In genomic region chr3:160486459-160486869, GRCh38 we compare ENCODE assay signal across 7 cellular contexts. TPM values are rescaled to one million over a fixed set of nuclear protein-coding genes. Genes with fewer than 3 reads are reported as not detected.
DNase-seq lines count a peak whose midpoint lies in the region; ATAC-seq and TF ChIP-seq lines count a peak whose summit lies in the region.

No MANE protein-coding gene starts in this region.

- POLR2A ChIA-PET in WTC11 (lab: Charles Lee): no interaction called here

- TF ChIP-seq CTCF in WTC11 (IDR thresholded peaks at IDR 0.05): peak; percentile 46

- DNase-seq in GM03348 (ENCODE audit: low spot score) (peak; percentile 36), NAMALWA (ENCODE audit: low spot score) (peak; percentile 70), WTC11 (ENCODE audit: low spot score) (no peak), immature natural killer cell (peak; percentile 12 to 17 (median 13)), HK-2 (ENCODE audit: unreplicated experiment) (no peak)
- DNase-seq in activated CD8-positive, alpha-beta memory T cell treated with anti-CD3 and anti-CD28 coated beads, Interleukin-2, amount 50 U/mL, for 48 hours: no peak

- CTCF ChIA-PET in WTC11 (lab: Charles Lee): interaction anchor here (1.2 kb wide), 1 partner anchor 37 kb away, joined by 4 read pairs; the partner anchor contains the start of gene TRIM59

- H3K4me3 Mint-ChIP-seq in WTC11: no peak overlapping the region
- peak overlapping the region in 4 of 5 donors; percentile 46 to 82 (median 76) for H3K4me3 Mint-ChIP-seq in immature natural killer cell

- H3K27ac Mint-ChIP-seq in WTC11 (no peak overlapping the region), immature natural killer cell (no peak overlapping the region)

- H3K36me3 Mint-ChIP-seq in WTC11 (no peaks in the 10 kb centered on the region), immature natural killer cell (no peaks in the 10 kb centered on the region)

- H3K9me3 Mint-ChIP-seq in WTC11 (no peaks in the 10 kb centered on the region), immature natural killer cell (no peaks in the 10 kb centered on the region)

- H3K4me1 Mint-ChIP-seq in WTC11: 0 out of 2 replicates have a peak, but pooled peaks cover 6% of the 10 kb centered on the region
- peaks cover 6 to 15% of the 10 kb centered on the region in 2 donors for H3K4me1 Mint-ChIP-seq in immature natural killer cell

- ATAC-seq in WTC11: no peak
- ATAC-seq in GM18858 (IDR thresholded peaks at IDR 0.05; ENCODE audit: unreplicated experiment): no peak

- H3K27me3 Mint-ChIP-seq in WTC11 (ENCODE audit: low read depth) (no peaks in the 10 kb centered on the region), immature natural killer cell (ENCODE audit: low read depth in 3 of 3) (peaks cover 0 to 3% (median 2%) of the 10 kb centered on the region in 3 donors)

TF ChIP-seq in WTC11, 78 proteins besides CTCF, POLR2A, EP300 and RAD21:
- TF ChIP-seq MYBL2 (CRISPR knock-in tag; IDR thresholded peaks at IDR 0.05) (no peak), MLX (CRISPR knock-in tag; IDR thresholded peaks at IDR 0.05) (no peak), TEAD4 (CRISPR knock-in tag; IDR thresholded peaks at IDR 0.05) (no peak), OVOL2 (CRISPR knock-in tag; IDR thresholded peaks at IDR 0.05; ENCODE audit: borderline replicate concordance) (no peak), FOXJ3 (CRISPR knock-in tag; IDR thresholded peaks at IDR 0.05; ENCODE audit: borderline replicate concordance) (no peak), JUN (CRISPR knock-in tag; IDR thresholded peaks at IDR 0.05) (no peak), NR3C1 (CRISPR knock-in tag; conservative IDR thresholded peaks at IDR 0.05; ENCODE audit: low read depth) (no peak), SMAD3 (CRISPR knock-in tag; IDR thresholded peaks at IDR 0.05; ENCODE audit: borderline replicate concordance) (no peak), GABPB1 (CRISPR knock-in tag; IDR thresholded peaks at IDR 0.05) (no peak), ZNF396 (CRISPR knock-in tag; IDR thresholded peaks at IDR 0.05; ENCODE audit: borderline replicate concordance) (no peak), TCF7 (CRISPR knock-in tag; IDR thresholded peaks at IDR 0.05; ENCODE audit: low read depth) (no peak), NFE2L1 (CRISPR knock-in tag; IDR thresholded peaks at IDR 0.05) (no peak), ZNF423 (CRISPR knock-in tag; IDR thresholded peaks at IDR 0.05) (no peak), SOX15 (CRISPR knock-in tag; IDR thresholded peaks at IDR 0.05) (no peak), ZNF671 (CRISPR knock-in tag; IDR thresholded peaks at IDR 0.05) (no peak), AFF4 (CRISPR knock-in tag; IDR thresholded peaks at IDR 0.05; ENCODE audit: borderline replicate concordance) (no peak), IRF1 (CRISPR knock-in tag; IDR thresholded peaks at IDR 0.05) (no peak)
- TF ChIP-seq, protein P1, sequence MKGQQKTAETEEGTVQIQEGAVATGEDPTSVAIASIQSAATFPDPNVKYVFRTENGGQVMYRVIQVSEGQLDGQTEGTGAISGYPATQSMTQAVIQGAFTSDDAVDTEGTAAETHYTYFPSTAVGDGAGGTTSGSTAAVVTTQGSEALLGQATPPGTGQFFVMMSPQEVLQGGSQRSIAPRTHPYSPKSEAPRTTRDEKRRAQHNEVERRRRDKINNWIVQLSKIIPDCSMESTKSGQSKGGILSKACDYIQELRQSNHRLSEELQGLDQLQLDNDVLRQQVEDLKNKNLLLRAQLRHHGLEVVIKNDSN (CRISPR knock-in tag; IDR thresholded peaks at IDR 0.05): no peak
- TF ChIP-seq, protein P2, sequence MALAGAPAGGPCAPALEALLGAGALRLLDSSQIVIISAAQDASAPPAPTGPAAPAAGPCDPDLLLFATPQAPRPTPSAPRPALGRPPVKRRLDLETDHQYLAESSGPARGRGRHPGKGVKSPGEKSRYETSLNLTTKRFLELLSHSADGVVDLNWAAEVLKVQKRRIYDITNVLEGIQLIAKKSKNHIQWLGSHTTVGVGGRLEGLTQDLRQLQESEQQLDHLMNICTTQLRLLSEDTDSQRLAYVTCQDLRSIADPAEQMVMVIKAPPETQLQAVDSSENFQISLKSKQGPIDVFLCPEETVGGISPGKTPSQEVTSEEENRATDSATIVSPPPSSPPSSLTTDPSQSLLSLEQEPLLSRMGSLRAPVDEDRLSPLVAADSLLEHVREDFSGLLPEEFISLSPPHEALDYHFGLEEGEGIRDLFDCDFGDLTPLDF (CRISPR knock-in tag; IDR thresholded peaks at IDR 0.05): no peak
- TF ChIP-seq, protein P3, sequence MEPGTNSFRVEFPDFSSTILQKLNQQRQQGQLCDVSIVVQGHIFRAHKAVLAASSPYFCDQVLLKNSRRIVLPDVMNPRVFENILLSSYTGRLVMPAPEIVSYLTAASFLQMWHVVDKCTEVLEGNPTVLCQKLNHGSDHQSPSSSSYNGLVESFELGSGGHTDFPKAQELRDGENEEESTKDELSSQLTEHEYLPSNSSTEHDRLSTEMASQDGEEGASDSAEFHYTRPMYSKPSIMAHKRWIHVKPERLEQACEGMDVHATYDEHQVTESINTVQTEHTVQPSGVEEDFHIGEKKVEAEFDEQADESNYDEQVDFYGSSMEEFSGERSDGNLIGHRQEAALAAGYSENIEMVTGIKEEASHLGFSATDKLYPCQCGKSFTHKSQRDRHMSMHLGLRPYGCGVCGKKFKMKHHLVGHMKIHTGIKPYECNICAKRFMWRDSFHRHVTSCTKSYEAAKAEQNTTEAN (CRISPR knock-in tag; IDR thresholded peaks at IDR 0.05): no peak

RNA-seq across cellular contexts. Expression of gene TRIM59, which starts 36.9 kb away (rescaled TPM):
- total RNA-seq in WTC11 (2021): 32.4 to 38.5 TPM (median 36.8 TPM) in 3 replicates
- polyA plus RNA-seq in immature natural killer cell: 10 to 100 TPM; 13.1 to 22.6 (median 14.5) TPM

Comparison
In these comparisons a context has a peak if more than half of its experiments do, and no peak if none do; other contexts are left out.
1. DNase-seq: peak in GM03348 (single experiment), NAMALWA (single experiment) and immature natural killer cell (3 of 3); none in WTC11 (single experiment), HK-2 (single experiment) and activated CD8-positive, alpha-beta memory T cell treated with anti-CD3 and anti-CD28 coated beads, Interleukin-2, amount 50 U/mL, for 48 hours (single experiment).